ENCODE assay signal across 22 cellular contexts in the genomic region with DNA sequence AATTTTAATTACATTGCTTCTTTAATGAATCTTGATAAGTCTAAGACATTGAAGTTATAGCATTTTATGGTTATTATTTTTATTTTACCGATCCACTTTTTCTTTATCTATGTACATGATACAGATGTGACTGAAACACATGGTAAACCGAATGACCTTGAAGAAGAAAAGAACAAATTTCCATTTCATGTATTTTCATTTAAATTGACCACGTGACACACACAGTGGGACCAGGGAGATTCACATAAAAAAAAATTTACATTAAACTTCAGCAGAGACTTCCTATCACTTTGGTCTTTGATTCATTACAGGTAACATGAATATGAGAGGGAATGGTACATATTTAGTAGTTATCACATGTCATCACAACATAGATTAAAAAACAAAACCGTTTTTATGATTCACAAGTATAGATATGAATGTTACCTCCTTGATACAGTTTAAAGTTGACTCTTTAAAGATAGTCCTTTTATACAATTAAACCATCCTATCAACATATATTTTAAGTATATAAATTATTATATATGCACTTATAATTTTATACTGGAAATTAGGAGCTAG.
DNase-seq lines count a peak whose midpoint lies in the region; ATAC-seq and FAIRE-seq lines count a peak whose summit lies in the region.
"Had no signal": no experiment of that assay in that cellular context is flagged by ENCODE, and none has a peak within 500 bp of the region (broad histone marks: within the 10 kb centered on the region; RNA-seq: fewer than 3 reads in every experiment).

No MANE protein-coding gene starts in this region.

- H3K27me3 Mint-ChIP-seq in activated T-cell treated with anti-CD3 and anti-CD28 coated beads, Interleukin-2, amount 50 U/mL, for 72 hours (ENCODE audit: low read depth), result no peaks in the 10 kb centered on the region
- H3K27me3 Mint-ChIP-seq in natural killer cell treated with Interleukin-12 subunit alpha and Interleukin-12 subunit beta and Interleukin-15 and Interleukin-18, amount 100 ng/mL, for 72 hours, result no peaks in the 10 kb centered on the region

- peaks cover 7 to 20% of the 10 kb centered on the region in 2 donors for H3K36me3 Mint-ChIP-seq in activated T-cell treated with anti-CD3 and anti-CD28 coated beads, Interleukin-2, amount 50 U/mL, for 72 hours (ENCODE audit: insufficient read depth in 2 of 2)
- peaks cover 5% of the 10 kb centered on the region for H3K36me3 Mint-ChIP-seq in natural killer cell treated with Interleukin-12 subunit alpha and Interleukin-12 subunit beta and Interleukin-15 and Interleukin-18, amount 100 ng/mL, for 72 hours

- FAIRE-seq in RCC 7860 (lab: Jason Lieb, UNC) (peak; percentile 30), islet of Langerhans (lab: Jason Lieb, UNC) (peak; percentile 36)
- FAIRE-seq: HepG2, K562 had no signal

- no peak for DNase-seq in activated T-cell treated with anti-CD3 and anti-CD28 coated beads, Interleukin-2, amount 50 U/mL, for 72 hours
- DNase-seq in activated T-cell treated with anti-CD3 and anti-CD28 coated beads for 4 hours (no peak), RCC 7860 (ENCODE audit: low spot score) (no peak), NCI-H1417 (lab: John Stamatoyannopoulos, UW) (no peak), AML-193 (lab: John Stamatoyannopoulos, UW) (no peak)
- DNase-seq in natural killer cell treated with Interleukin-12 subunit alpha and Interleukin-12 subunit beta and Interleukin-15 and Interleukin-18, amount 100 ng/mL, for 72 hours (ENCODE audit: low spot score), result no peak
- DNase-seq: BE2C, EL, H7, HFFc6, MG63, NCI-H1048, NCI-H1436, NCI-H1930, NCI-H226, NCI-H510A treated with DMSO at 0.1 percent for 48 hours, NCI-H774, Peyer's patch, SJCRH30 had no signal

- no peak overlapping the region for H3K4me3 Mint-ChIP-seq in activated T-cell treated with anti-CD3 and anti-CD28 coated beads, Interleukin-2, amount 50 U/mL, for 72 hours
- no peak overlapping the region for H3K4me3 Mint-ChIP-seq in natural killer cell treated with Interleukin-12 subunit alpha and Interleukin-12 subunit beta and Interleukin-15 and Interleukin-18, amount 100 ng/mL, for 72 hours
- H3K4me3 Mint-ChIP-seq: HFFc6 had no signal

- peak; percentile 31 to 43 for ATAC-seq in activated T-cell treated with anti-CD3 and anti-CD28 coated beads, Interleukin-2, amount 50 U/mL, for 72 hours (replicated peaks in 1 of 2)
- no peak for ATAC-seq in natural killer cell treated with Interleukin-12 subunit alpha and Interleukin-12 subunit beta and Interleukin-15 and Interleukin-18, amount 100 ng/mL, for 72 hours
- ATAC-seq: HepG2, K562 had no signal

- H3K27ac Mint-ChIP-seq in activated T-cell treated with anti-CD3 and anti-CD28 coated beads, Interleukin-2, amount 50 U/mL, for 72 hours, result no peak overlapping the region
- no peak overlapping the region for H3K27ac Mint-ChIP-seq in natural killer cell treated with Interleukin-12 subunit alpha and Interleukin-12 subunit beta and Interleukin-15 and Interleukin-18, amount 100 ng/mL, for 72 hours
- H3K27ac Mint-ChIP-seq: HFFc6 had no signal

- H3K4me1 Mint-ChIP-seq in activated T-cell treated with anti-CD3 and anti-CD28 coated beads, Interleukin-2, amount 50 U/mL, for 72 hours (ENCODE audit: low read depth), result peaks cover 4% of the 10 kb centered on the region
- no peaks in the 10 kb centered on the region for H3K4me1 Mint-ChIP-seq in natural killer cell treated with Interleukin-12 subunit alpha and Interleukin-12 subunit beta and Interleukin-15 and Interleukin-18, amount 100 ng/mL, for 72 hours (ENCODE audit: low read depth in 2 of 2)

- no peaks in the 10 kb centered on the region for H3K9me3 Mint-ChIP-seq in activated T-cell treated with anti-CD3 and anti-CD28 coated beads, Interleukin-2, amount 50 U/mL, for 72 hours
- H3K9me3 Mint-ChIP-seq in natural killer cell treated with Interleukin-12 subunit alpha and Interleukin-12 subunit beta and Interleukin-15 and Interleukin-18, amount 100 ng/mL, for 72 hours, result no peaks in the 10 kb centered on the region
- H3K9me3 Mint-ChIP-seq: HFFc6 had no signal

Comparison
In these comparisons a context has a peak if more than half of its experiments do, and no peak if none do; other contexts are left out.
1. ATAC-seq: peak in activated T-cell treated with anti-CD3 and anti-CD28 coated beads, Interleukin-2, amount 50 U/mL, for 72 hours (2 of 2); none in natural killer cell treated with Interleukin-12 subunit alpha and Interleukin-12 subunit beta and Interleukin-15 and Interleukin-18, amount 100 ng/mL, for 72 hours (0 of 2).